Comparison of ENCODE assay signal across 8 cellular contexts in genomic region chr5:96718635-96719077, GRCh38. TPM values are rescaled to one million over a fixed set of nuclear protein-coding genes. Genes with fewer than 3 reads are reported as not detected.
DNase-seq lines count a peak whose midpoint lies in the region; ATAC-seq and TF ChIP-seq lines count a peak whose summit lies in the region.
"Had no signal": no experiment of that assay in that cellular context is flagged by ENCODE, and none has a peak within 500 bp of the region (broad histone marks: within the 10 kb centered on the region; RNA-seq: fewer than 3 reads in every experiment).

No MANE protein-coding gene starts in this region.

- peaks cover 23% of the 10 kb centered on the region for H3K36me3 Mint-ChIP-seq in stimulated activated memory B cell treated with anti-CD40 and anti-IgM and Interleukin-4, amounts not matched to agents 10 μg/mL and 1 μg/mL and 100 μg/mL, for 72 hours
- peaks cover 19% of the 10 kb centered on the region for H3K36me3 Mint-ChIP-seq in CD8-positive, alpha-beta T cell

- DNase-seq in M059J (ENCODE audit: low read depth) (peak; percentile 81), RPMI7951 (ENCODE audit: low read depth) (peak; percentile 83), cardiac septum (ENCODE audit: low spot score) (peak; percentile 80)
- no peak for DNase-seq in CD8-positive, alpha-beta T cell
- DNase-seq: activated T-cell treated with anti-CD3 and anti-CD28 coated beads for 4 hours had no signal

- CTCF ChIA-PET in CD8-positive, alpha-beta T cell (lab: Charles Lee) = interaction anchor here (1.9 kb wide), 1 partner anchor 10 kb away, joined by 5 read pairs; no protein-coding TSS in a partner anchor

- H3K9me3 Mint-ChIP-seq in stimulated activated memory B cell treated with anti-CD40 and anti-IgM and Interleukin-4, amounts not matched to agents 10 μg/mL and 1 μg/mL and 100 μg/mL, for 72 hours = no peaks in the 10 kb centered on the region
- no peaks in the 10 kb centered on the region for H3K9me3 Mint-ChIP-seq in CD8-positive, alpha-beta T cell

- H3K27me3 ChIP-seq in CD8-positive, alpha-beta T cell (ENCODE audit: insufficient read depth, low read length) = no peaks in the 10 kb centered on the region

- no peaks in the 10 kb centered on the region for H3K9me3 ChIP-seq in CD8-positive, alpha-beta T cell (ENCODE audit: low read length)

- H3K4me1 Mint-ChIP-seq in stimulated activated memory B cell treated with anti-CD40 and anti-IgM and Interleukin-4, amounts not matched to agents 10 μg/mL and 1 μg/mL and 100 μg/mL, for 72 hours = peaks cover 39% of the 10 kb centered on the region
- H3K4me1 Mint-ChIP-seq in CD8-positive, alpha-beta T cell (ENCODE audit: low read depth) = peaks cover 53% of the 10 kb centered on the region

- peaks cover 16% of the 10 kb centered on the region for H3K4me1 ChIP-seq in CD8-positive, alpha-beta T cell (ENCODE audit: insufficient read depth, low read length)

- no peak overlapping the region for H3K27ac ChIP-seq in CD8-positive, alpha-beta T cell (ENCODE audit: low read depth, low read length)

- no peaks in the 10 kb centered on the region for H3K36me3 ChIP-seq in CD8-positive, alpha-beta T cell (ENCODE audit: insufficient read depth, low read length)

- ATAC-seq in stimulated activated memory B cell treated with anti-CD40 and anti-IgM and Interleukin-4, amounts not matched to agents 10 μg/mL and 1 μg/mL and 100 μg/mL, for 72 hours = no peak
- ATAC-seq in GM21367 (IDR thresholded peaks at IDR 0.05; ENCODE audit: unreplicated experiment) = no peak
- no peak for ATAC-seq in HG03521 (IDR thresholded peaks at IDR 0.05; ENCODE audit: unreplicated experiment)
- no peak for ATAC-seq in CD8-positive, alpha-beta T cell

- H3K4me3 ChIP-seq in CD8-positive, alpha-beta T cell (ENCODE audit: low read depth, low read length) = no peak overlapping the region

- POLR2A ChIA-PET in CD8-positive, alpha-beta T cell (lab: Charles Lee) = no interaction called here

- TF ChIP-seq CTCF in CD8-positive, alpha-beta T cell (IDR thresholded peaks at IDR 0.05) = no peak

- no peak overlapping the region for H3K4me3 Mint-ChIP-seq in stimulated activated memory B cell treated with anti-CD40 and anti-IgM and Interleukin-4, amounts not matched to agents 10 μg/mL and 1 μg/mL and 100 μg/mL, for 72 hours
- H3K4me3 Mint-ChIP-seq in CD8-positive, alpha-beta T cell = no peak overlapping the region

- peak overlapping the region; percentile 40 for H3K27ac Mint-ChIP-seq in stimulated activated memory B cell treated with anti-CD40 and anti-IgM and Interleukin-4, amounts not matched to agents 10 μg/mL and 1 μg/mL and 100 μg/mL, for 72 hours
- H3K27ac Mint-ChIP-seq in CD8-positive, alpha-beta T cell = no peak overlapping the region

- intact Hi-C loops in cardiac septum (cut with DNase I) = no loop called here
- intact Hi-C loops in CD8-positive, alpha-beta T cell (cut with DNase I, micrococcal nuclease) = no loop called here

- H3K27me3 Mint-ChIP-seq in stimulated activated memory B cell treated with anti-CD40 and anti-IgM and Interleukin-4, amounts not matched to agents 10 μg/mL and 1 μg/mL and 100 μg/mL, for 72 hours = no peaks in the 10 kb centered on the region
- no peaks in the 10 kb centered on the region for H3K27me3 Mint-ChIP-seq in CD8-positive, alpha-beta T cell (ENCODE audit: low read depth)

RNA-seq across cellular contexts. Expression of gene CAST, which starts 56.5 kb away (rescaled TPM):
- 88.2 and 149 TPM in 2 replicates for total RNA-seq in M059J (2014; rRNA removed; shearing (Covaris generic))
- 102 and 134 TPM in 2 replicates for total RNA-seq in RPMI7951 (2014; rRNA removed; shearing (Covaris generic))
- total RNA-seq in cardiac septum = 449 TPM
- total RNA-seq in CD8-positive, alpha-beta T cell = 100 to 1,000 TPM; 165 to 169 TPM

Comparison
In these comparisons a context has a peak if more than half of its experiments do, and no peak if none do; other contexts are left out.
1. DNase-seq: peak in M059J (single experiment), RPMI7951 (single experiment) and cardiac septum (single experiment); none in CD8-positive, alpha-beta T cell (0 of 7).